In genomic region chr10:124707546-124707945, GRCh38 we compare ENCODE assay signal across 12 cellular contexts. TPM values are rescaled to one million over a fixed set of nuclear protein-coding genes. Genes with fewer than 3 reads are reported as not detected.
DNase-seq lines count a peak whose midpoint lies in the region; ATAC-seq, FAIRE-seq and TF ChIP-seq lines count a peak whose summit lies in the region.
"Had no signal": no experiment of that assay in that cellular context is flagged by ENCODE, and none has a peak within 500 bp of the region (broad histone marks: within the 10 kb centered on the region; RNA-seq: fewer than 3 reads in every experiment).

No MANE protein-coding gene starts in this region.

- H3K9me3 ChIP-seq in CD4-positive, alpha-beta T cell (ENCODE audit: control insufficient read depth, low read length), result no peaks in the 10 kb centered on the region
- H3K9me3 ChIP-seq in esophagus muscularis mucosa (no peaks in the 10 kb centered on the region), sigmoid colon (no peaks in the 10 kb centered on the region), MM.1S (replicated peaks; ENCODE audit: insufficient read depth, low read length) (no peaks in the 10 kb centered on the region)
- H3K9me3 ChIP-seq: Caco-2, HAP-1 had no signal

- peaks cover 47% of the 10 kb centered on the region for H3K79me2 ChIP-seq in MM.1S (ENCODE audit: low read length)

- H3K27me3 Mint-ChIP-seq in CD4-positive, alpha-beta T cell, result no peaks in the 10 kb centered on the region

- DNase-seq in CD4-positive, alpha-beta T cell, result no peak
- DNase-seq in RWPE1 (ENCODE audit: low spot score), result no peak
- no peak for DNase-seq in esophagus muscularis mucosa (ENCODE audit: extremely low spot score)
- no peak for DNase-seq in sigmoid colon
- DNase-seq in MM.1S, result no peak
- no peak for DNase-seq in H54 (ENCODE audit: insufficient read length, low spot score)
- no peak for DNase-seq in GM10248 (ENCODE audit: extremely low spot score)
- no peak for DNase-seq in amygdala (lab: John Stamatoyannopoulos, UW)
- DNase-seq: Caco-2, KBM-7 had no signal

- no peak overlapping the region for H3K9ac ChIP-seq in MM.1S (ENCODE audit: low read length)

- H3K4me1 ChIP-seq in esophagus muscularis mucosa (peaks cover 87 to 94% (median 90%) of the 10 kb centered on the region in 4 donors), sigmoid colon (peaks cover 0 to 85% (median 76%) of the 10 kb centered on the region in 4 donors), MM.1S (ENCODE audit: low read length) (peaks cover 3% of the 10 kb centered on the region)
- H3K4me1 ChIP-seq: HAP-1 had no signal

- no peaks in the 10 kb centered on the region for H3K9me3 Mint-ChIP-seq in CD4-positive, alpha-beta T cell

- TF ChIP-seq CTCF in CD4-positive, alpha-beta T cell (IDR thresholded peaks at IDR 0.05), result no peak
- TF ChIP-seq CTCF in RWPE1 (conservative IDR thresholded peaks at IDR 0.05; ENCODE audit: low read depth), result no peak
- TF ChIP-seq CTCF in esophagus muscularis mucosa (IDR thresholded peaks at IDR 0.05), result no peak
- no peak for TF ChIP-seq CTCF in sigmoid colon (IDR thresholded peaks at IDR 0.05)
- no peak for TF ChIP-seq CTCF in MM.1S (IDR thresholded peaks at IDR 0.05; ENCODE audit: low read length)
- TF ChIP-seq CTCF in GM10248 (IDR thresholded peaks at IDR 0.05; ENCODE audit: control extremely low read depth, extremely low read depth, low read depth, missing control alignments), result no peak

- no peaks in the 10 kb centered on the region for H3F3A ChIP-seq in MM.1S (ENCODE audit: insufficient read depth, low read length)

- WGBS in esophagus muscularis mucosa, result 86% methylated on average over 9 of the region's 9 CpGs
- 90 to 92% methylated on average over 9 of the region's 9 CpGs for WGBS in sigmoid colon, 2 donors

- no peak overlapping the region for H3K4me3 Mint-ChIP-seq in CD4-positive, alpha-beta T cell

- H3K4me3 ChIP-seq in esophagus muscularis mucosa (no peak overlapping the region), sigmoid colon (no peak overlapping the region), MM.1S (ENCODE audit: low read length) (no peak overlapping the region)
- H3K4me3 ChIP-seq: HAP-1 had no signal

- no peak for ATAC-seq in CD4-positive, alpha-beta T cell (ENCODE audit: poor library complexity)

- CTCF ChIA-PET in CD4-positive, alpha-beta T cell (lab: Charles Lee), result interaction anchor here (3.5 kb wide), 1 partner anchor 11 kb away, joined by 22 read pairs; no protein-coding TSS in a partner anchor
- CTCF ChIA-PET in RWPE1 (lab: Yijun Ruan, JAX), result interaction anchor here (1.2 kb wide), 1 partner anchor 19 kb away, joined by 4 read pairs; no protein-coding TSS in a partner anchor
- CTCF ChIA-PET in GM10248 (lab: Yijun Ruan, JAX), result interaction anchor here (0.7 to 7.1 kb wide), 9 partner anchors 11 to 177 kb away, joined by 3 to 86 read pairs (median 4); no protein-coding TSS in a partner anchor

- H3K27me3 ChIP-seq in CD4-positive, alpha-beta T cell (ENCODE audit: control insufficient read depth, insufficient read depth, low read length), result no peaks in the 10 kb centered on the region
- H3K27me3 ChIP-seq in esophagus muscularis mucosa, result no peaks in the 10 kb centered on the region
- no peaks in the 10 kb centered on the region for H3K27me3 ChIP-seq in sigmoid colon
- H3K27me3 ChIP-seq in MM.1S (replicated peaks; ENCODE audit: insufficient read depth, low read length), result no peaks in the 10 kb centered on the region

- peaks cover 44% of the 10 kb centered on the region for H3K36me3 Mint-ChIP-seq in CD4-positive, alpha-beta T cell (ENCODE audit: low read depth)

- intact Hi-C loops in CD4-positive, alpha-beta T cell (cut with DNase I, micrococcal nuclease), result loop anchor here (2.0 to 5.0 kb wide), 2 partner anchors 33 to 35 kb away; partner anchors contain the start of gene FAM53B (in 1 of the 2)
- intact Hi-C loops in esophagus muscularis mucosa (cut with DNase I) (loop anchor here (5.0 kb wide), 1 partner anchor 35 kb away; the partner anchor contains the start of gene FAM53B), sigmoid colon (cut with DNase I) (no loop called here)

- peak overlapping the region; percentile 91 for H3K27ac Mint-ChIP-seq in CD4-positive, alpha-beta T cell

- H3K4me2 ChIP-seq in MM.1S (ENCODE audit: low read depth, low read length), result no peak overlapping the region

- H3K9me2 ChIP-seq in MM.1S (replicated peaks; ENCODE audit: insufficient read depth, low read length), result no peaks in the 10 kb centered on the region

- no peak overlapping the region for H2AFZ ChIP-seq in MM.1S (ENCODE audit: low read length)

- TF ChIP-seq EP300 in esophagus muscularis mucosa (IDR thresholded peaks at IDR 0.05) (no peak), sigmoid colon (IDR thresholded peaks at IDR 0.05) (no peak)

- H3K4me1 Mint-ChIP-seq in CD4-positive, alpha-beta T cell (ENCODE audit: low read depth), result peaks cover 90% of the 10 kb centered on the region

- TF ChIP-seq POLR2A in esophagus muscularis mucosa (IDR thresholded peaks at IDR 0.05; ENCODE audit: low read depth), result no peak
- no peak for TF ChIP-seq POLR2A in sigmoid colon (IDR thresholded peaks at IDR 0.05)
- no peak for TF ChIP-seq POLR2A in H54 (IDR thresholded peaks at IDR 0.05; ENCODE audit: low read depth, low read length)

- H3K36me3 ChIP-seq in esophagus muscularis mucosa (peaks cover 0 to 16% (median 8%) of the 10 kb centered on the region in 4 donors), sigmoid colon (peaks cover 0 to 25% (median 2%) of the 10 kb centered on the region in 4 donors), MM.1S (replicated peaks; ENCODE audit: insufficient read depth, low read length) (no peaks in the 10 kb centered on the region)

- FAIRE-seq in H54 (lab: Jason Lieb, UNC), result no peak
- FAIRE-seq: colon had no signal

- POLR2A ChIA-PET in CD4-positive, alpha-beta T cell (lab: Charles Lee), result interaction anchor here (1.0 to 10.2 kb wide), 4 partner anchors 9 to 224 kb away, joined by 3 to 133 read pairs (median 6); no protein-coding TSS in a partner anchor
- POLR2A ChIA-PET in RWPE1 (lab: Yijun Ruan, JAX; ENCODE audit: low non-redundant PET) (no interaction called here), GM10248 (lab: Yijun Ruan, JAX) (interaction anchor here (0.6 kb wide), 1 partner anchor 131 kb away, joined by 4 read pairs; no protein-coding TSS in a partner anchor)

- H3K27ac ChIP-seq in CD4-positive, alpha-beta T cell (ENCODE audit: low read depth, low read length), result no peak overlapping the region
- H3K27ac ChIP-seq in RWPE1 (peak overlapping the region; percentile 25; the same call in 1 of the 2 replicates), esophagus muscularis mucosa (replicated peaks in 1 of 4) (peak overlapping the region in 3 of 4 donors; percentile 54 to 86 (median 81)), sigmoid colon (peak overlapping the region; percentile 55 to 76 (median 62)), MM.1S (ENCODE audit: low read length) (no peak overlapping the region)

- H4K20me1 ChIP-seq in MM.1S (ENCODE audit: insufficient read depth, low read length), result no peaks in the 10 kb centered on the region

RNA-seq across cellular contexts. Expression of gene FAM53B, which starts 36.6 kb away (rescaled TPM):
- total RNA-seq in CD4-positive, alpha-beta T cell, result 10 to 100 TPM; 32.9 to 33.6 TPM
- 10 to 100 TPM; 25.2 to 43.3 (median 34.7) TPM for total RNA-seq in esophagus muscularis mucosa
- 10 to 100 TPM; 32.3 to 36.6 (median 34.4) TPM for total RNA-seq in sigmoid colon
- polyA plus RNA-seq in sigmoid colon, result 10 to 100 TPM in 2 of 3 donors, 1 to 10 TPM in 1; 9.6 to 36.4 (median 12.0) TPM

Comparison
In these comparisons a context has a peak if more than half of its experiments do, and no peak if none do; other contexts are left out.
1. H3K27ac ChIP-seq: peak in RWPE1 (single experiment), esophagus muscularis mucosa (3 of 4) and sigmoid colon (4 of 4); none in CD4-positive, alpha-beta T cell (single experiment) and MM.1S (single experiment).